ENCODE assay signal across 17 cellular contexts in genomic region chr11:77475206-77475605, GRCh38. TPM values are rescaled to one million over a fixed set of nuclear protein-coding genes. Genes with fewer than 3 reads are reported as not detected.
DNase-seq lines count a peak whose midpoint lies in the region; ATAC-seq and TF ChIP-seq lines count a peak whose summit lies in the region.
"Had no signal": no experiment of that assay in that cellular context is flagged by ENCODE, and none has a peak within 500 bp of the region (broad histone marks: within the 10 kb centered on the region; RNA-seq: fewer than 3 reads in every experiment).

No MANE protein-coding gene starts in this region.

- H3K79me2 ChIP-seq in neural cell (replicated peaks; ENCODE audit: insufficient read depth, low read length): peaks cover 18% of the 10 kb centered on the region

- peaks cover 3% of the 10 kb centered on the region for H3K27me3 Mint-ChIP-seq in CD8-positive, alpha-beta T cell (ENCODE audit: low read depth)

- H3K4me2 ChIP-seq in neural cell (ENCODE audit: low read length): no peak overlapping the region

- TF ChIP-seq EP300 in neural cell (conservative IDR thresholded peaks at IDR 0.05; ENCODE audit: poor library complexity, severe bottlenecking): no peak

- H4K20me1 ChIP-seq in neural cell (ENCODE audit: insufficient read depth): no peaks in the 10 kb centered on the region

- H3K9me3 Mint-ChIP-seq in CD8-positive, alpha-beta T cell: no peaks in the 10 kb centered on the region

- TF ChIP-seq CTCF in CD8-positive, alpha-beta T cell (IDR thresholded peaks at IDR 0.05): no peak
- TF ChIP-seq CTCF in neural cell (IDR thresholded peaks at IDR 0.05; ENCODE audit: poor library complexity, severe bottlenecking): no peak

- peaks cover 29% of the 10 kb centered on the region for H3K4me1 Mint-ChIP-seq in CD8-positive, alpha-beta T cell (ENCODE audit: low read depth)

- H3K4me3 Mint-ChIP-seq in CD8-positive, alpha-beta T cell: peak overlapping the region; percentile 59

- no peaks in the 10 kb centered on the region for H3K36me3 ChIP-seq in CD8-positive, alpha-beta T cell (ENCODE audit: insufficient read depth, low read length)
- H3K36me3 ChIP-seq in duodenal mucosa (ENCODE audit: control insufficient read depth in 1 of 2, insufficient read depth in 2 of 2, low read length in 2 of 2) (no peaks in the 10 kb centered on the region), neural cell (ENCODE audit: insufficient read depth, low read length) (no peaks in the 10 kb centered on the region)
- H3K36me3 ChIP-seq: brain microvascular endothelial cell, heart left ventricle, suprapubic skin had no signal

- peaks cover 5% of the 10 kb centered on the region for H3F3A ChIP-seq in neural cell (ENCODE audit: insufficient read depth, low read length, poor library complexity, severe bottlenecking)

- peaks cover 11% of the 10 kb centered on the region for H3K4me1 ChIP-seq in CD8-positive, alpha-beta T cell (ENCODE audit: insufficient read depth, low read length)
- peaks cover 25 to 29% of the 10 kb centered on the region in 2 donors for H3K4me1 ChIP-seq in duodenal mucosa (ENCODE audit: control insufficient read depth in 1 of 2, insufficient read depth in 2 of 2, low read length in 2 of 2)

- H3K4me3 ChIP-seq in CD8-positive, alpha-beta T cell (ENCODE audit: low read depth, low read length): no peak overlapping the region
- peak overlapping the region in 1 of 2 donors; percentile 76 for H3K4me3 ChIP-seq in duodenal mucosa (ENCODE audit: low read depth in 1 of 2, low read length in 2 of 2)
- no peak overlapping the region for H3K4me3 ChIP-seq in neural cell (ENCODE audit: low read length)

- no peak for TF ChIP-seq RAD21 in neural cell (conservative IDR thresholded peaks at IDR 0.05)

- H3K27ac ChIP-seq in CD8-positive, alpha-beta T cell (ENCODE audit: low read depth, low read length): no peak overlapping the region
- peak overlapping the region; percentile 67 for H3K27ac ChIP-seq in duodenal mucosa (ENCODE audit: low read depth, low read length)
- H3K27ac ChIP-seq in neural cell (ENCODE audit: low read length): peak overlapping the region; percentile 80
- H3K27ac ChIP-seq: brain microvascular endothelial cell, suprapubic skin had no signal

- no peak overlapping the region for H2AFZ ChIP-seq in neural cell (ENCODE audit: low read depth, low read length)

- CTCF ChIA-PET in CD8-positive, alpha-beta T cell (lab: Charles Lee): interaction anchor here (1.4 kb wide), 1 partner anchor 10 kb away, joined by 4 read pairs; no protein-coding TSS in a partner anchor

- no peak for DNase-seq in CD8-positive, alpha-beta T cell
- DNase-seq in LoVo (ENCODE audit: low spot score): peak; percentile 19
- DNase-seq in cortex of kidney (lab: John Stamatoyannopoulos, UW): no peak
- DNase-seq in DMS153 treated with DMSO at 0.1 percent for 48 hours (lab: John Stamatoyannopoulos, UW; ENCODE audit: unreplicated experiment): no peak
- DNase-seq in DMS79 treated with DMSO at 0.1 percent for 48 hours (lab: John Stamatoyannopoulos, UW): no peak
- DNase-seq: activated CD4-positive, CD25-positive, alpha-beta regulatory T cell; brain microvascular endothelial cell; GOT3; heart left ventricle; Kasumi-1; NCI-H2029; NCI-H82; SHP77 had no signal

- peak overlapping the region; percentile 97 for H3K27ac Mint-ChIP-seq in CD8-positive, alpha-beta T cell

- POLR2A ChIA-PET in CD8-positive, alpha-beta T cell (lab: Charles Lee): interaction anchor here (1.4 kb wide), 1 partner anchor 18 kb away, joined by 3 read pairs; no protein-coding TSS in a partner anchor

- H3K9ac ChIP-seq in duodenal mucosa (ENCODE audit: low read depth in 1 of 2, low read length in 2 of 2) (no peak overlapping the region), neural cell (ENCODE audit: low read length) (no peak overlapping the region)

- H3K9me3 ChIP-seq in CD8-positive, alpha-beta T cell (ENCODE audit: low read length): no peaks in the 10 kb centered on the region
- H3K9me3 ChIP-seq in duodenal mucosa (ENCODE audit: control insufficient read depth in 1 of 2, low read length in 2 of 2): no peaks in the 10 kb centered on the region
- H3K9me3 ChIP-seq in neural cell (ENCODE audit: low read length): no peaks in the 10 kb centered on the region
- H3K9me3 ChIP-seq: heart left ventricle, suprapubic skin had no signal

- no peaks in the 10 kb centered on the region for H3K27me3 ChIP-seq in CD8-positive, alpha-beta T cell (ENCODE audit: insufficient read depth, low read length)
- H3K27me3 ChIP-seq in duodenal mucosa (ENCODE audit: control insufficient read depth in 1 of 2, insufficient read depth in 2 of 2, low read length in 2 of 2) (no peaks in the 10 kb centered on the region), neural cell (ENCODE audit: insufficient read depth, low read depth, low read length) (no peaks in the 10 kb centered on the region)
- H3K27me3 ChIP-seq: brain microvascular endothelial cell, suprapubic skin had no signal

- intact Hi-C loops in CD8-positive, alpha-beta T cell (cut with DNase I, micrococcal nuclease): loop anchor here (2.0 to 10.0 kb wide), 5 partner anchors 62 to 1100 kb away; partner anchors contain the start of genes CLNS1A (in 1 of the 2), INTS4 (in 1 of the 2) and NARS2 (in 1 of the 2)

- no peaks in the 10 kb centered on the region for H3K9me2 ChIP-seq in neural cell (ENCODE audit: insufficient read depth, low read length)

- peaks cover 3% of the 10 kb centered on the region for H3K36me3 Mint-ChIP-seq in CD8-positive, alpha-beta T cell

- ATAC-seq in CD8-positive, alpha-beta T cell: no peak
- ATAC-seq in HG03175 (IDR thresholded peaks at IDR 0.05; ENCODE audit: unreplicated experiment): no peak
- ATAC-seq: heart left ventricle had no signal

TF ChIP-seq in neural cell, 6 proteins besides CTCF, POLR2A, EP300 and RAD21:
- no peak for TF ChIP-seq MXI1 (conservative IDR thresholded peaks at IDR 0.05; ENCODE audit: poor library complexity, severe bottlenecking)
- no peak for TF ChIP-seq POLR2AphosphoS5 (IDR thresholded peaks at IDR 0.05)
- TF ChIP-seq SMC3 (conservative IDR thresholded peaks at IDR 0.05; ENCODE audit: poor library complexity): no peak
- TF ChIP-seq TAF1 (IDR thresholded peaks at IDR 0.05; ENCODE audit: low read depth): no peak
- TF ChIP-seq REST (IDR thresholded peaks at IDR 0.05; ENCODE audit: borderline replicate concordance): no peak
- no peak for TF ChIP-seq EZH2 (IDR thresholded peaks at IDR 0.05; ENCODE audit: borderline replicate concordance, insufficient read depth, low read length, poor library complexity, severe bottlenecking)
TF ChIP-seq in neural cell: peak in this region for 0.

RNA-seq across cellular contexts. Expression of gene PAK1, which starts 1.3 kb away (rescaled TPM):
- 10 to 100 TPM; 16.9 to 18.7 TPM for total RNA-seq in CD8-positive, alpha-beta T cell
- 65.2 and 83.6 TPM in 2 replicates for polyA plus RNA-seq in neural cell
- polyA minus RNA-seq in neural cell: 125 and 126 TPM in 2 replicates
